Comparison of ENCODE assay signal across 8 cellular contexts in genomic region chr16:29613307-29614057, GRCh38. TPM values are rescaled to one million over a fixed set of nuclear protein-coding genes. Genes with fewer than 3 reads are reported as not detected.
DNase-seq lines count a peak whose midpoint lies in the region; ATAC-seq and TF ChIP-seq lines count a peak whose summit lies in the region.
"Not testable (repeated sequence)": the region's sequence is repeated elsewhere in the genome, so short reads cannot be mapped to it uniquely, and the experiment has no call there.

No MANE protein-coding gene starts in this region.

- not testable (repeated sequence) for TF ChIP-seq CTCF in osteocyte (IDR thresholded peaks at IDR 0.05)

- not testable (repeated sequence) for H3K4me1 ChIP-seq in adipocyte (ENCODE audit: control insufficient read depth, insufficient read depth, low read length)

- H3K9ac ChIP-seq in adipocyte (ENCODE audit: low read length) = peak overlapping the region; percentile 75

- H3K36me3 ChIP-seq in adipocyte (ENCODE audit: control insufficient read depth, insufficient read depth, low read length, severe bottlenecking) = not testable (repeated sequence)

- not testable (repeated sequence) for H3K9me3 ChIP-seq in adipocyte (ENCODE audit: control insufficient read depth, low read length)

- in situ Hi-C loops in G401 (cut with HindIII; ENCODE audit: low sequenced_read_pairs) = not testable (repeated sequence)

- H3K4me3 ChIP-seq in adipocyte (ENCODE audit: low read length) = peak overlapping the region; percentile 81

- H3K9me3 Mint-ChIP-seq in osteocyte (ENCODE audit: unreplicated experiment) = not testable (repeated sequence)

- intact Hi-C loops in cardiac septum (cut with DNase I) = not testable (repeated sequence)

- peak; percentile 38 for ATAC-seq in HG02763 (IDR thresholded peaks at IDR 0.05; ENCODE audit: unreplicated experiment)

- not testable (repeated sequence) for H3K27me3 Mint-ChIP-seq in osteocyte (ENCODE audit: unreplicated experiment)

- not testable (repeated sequence) for H3K27me3 ChIP-seq in adipocyte (replicated peaks; ENCODE audit: control insufficient read depth, insufficient read depth, low read length)

- peak overlapping the region; percentile 26 for H3K27ac ChIP-seq in substantia nigra (ENCODE audit: low read depth, low read length, poor library complexity, severe bottlenecking)

- peak overlapping the region; percentile 75 for H3K4me3 Mint-ChIP-seq in osteocyte (ENCODE audit: unreplicated experiment)

- peaks cover 20% of the 10 kb centered on the region for H3K4me1 Mint-ChIP-seq in osteocyte (ENCODE audit: unreplicated experiment)

- H3K27ac Mint-ChIP-seq in osteocyte (ENCODE audit: unreplicated experiment) = peak overlapping the region; percentile 88

- H3K36me3 Mint-ChIP-seq in osteocyte (ENCODE audit: unreplicated experiment) = not testable (repeated sequence)

- DNase-seq in G401 (ENCODE audit: low spot score) (peak; percentile 80), NCI-H1930 (lab: John Stamatoyannopoulos, UW) (peak; percentile 76 to 84), T-helper 2 cell (peak; percentile 82 to 91 (median 85)), adipocyte (ENCODE audit: low read depth) (peak; percentile 90), cardiac septum (ENCODE audit: low spot score) (peak; percentile 95), osteocyte (ENCODE audit: extremely low spot score, unreplicated experiment) (peak; percentile 93), substantia nigra (lab: John Stamatoyannopoulos, UW) (peak in 48 of 49 donors; percentile 15 to 98 (median 76))

RNA-seq across cellular contexts. Expression of gene SPN, which starts 49.6 kb away (rescaled TPM):
- 0.37 TPM in 1 of 2 replicates, not detected in the other for total RNA-seq in G401 (2014; rRNA removed; shearing (Covaris generic))
- total RNA-seq in cardiac septum (3.1 TPM), osteocyte (not detected in 2 replicates)

Comparison
In these comparisons a context has a peak if more than half of its experiments do, and no peak if none do; other contexts are left out.
1. Peak in every context shown above with its lines: DNase-seq, ATAC-seq, H3K4me3 ChIP-seq and H3K27ac ChIP-seq.